ENCODE assay signal across 10 cellular contexts in the genomic region with DNA sequence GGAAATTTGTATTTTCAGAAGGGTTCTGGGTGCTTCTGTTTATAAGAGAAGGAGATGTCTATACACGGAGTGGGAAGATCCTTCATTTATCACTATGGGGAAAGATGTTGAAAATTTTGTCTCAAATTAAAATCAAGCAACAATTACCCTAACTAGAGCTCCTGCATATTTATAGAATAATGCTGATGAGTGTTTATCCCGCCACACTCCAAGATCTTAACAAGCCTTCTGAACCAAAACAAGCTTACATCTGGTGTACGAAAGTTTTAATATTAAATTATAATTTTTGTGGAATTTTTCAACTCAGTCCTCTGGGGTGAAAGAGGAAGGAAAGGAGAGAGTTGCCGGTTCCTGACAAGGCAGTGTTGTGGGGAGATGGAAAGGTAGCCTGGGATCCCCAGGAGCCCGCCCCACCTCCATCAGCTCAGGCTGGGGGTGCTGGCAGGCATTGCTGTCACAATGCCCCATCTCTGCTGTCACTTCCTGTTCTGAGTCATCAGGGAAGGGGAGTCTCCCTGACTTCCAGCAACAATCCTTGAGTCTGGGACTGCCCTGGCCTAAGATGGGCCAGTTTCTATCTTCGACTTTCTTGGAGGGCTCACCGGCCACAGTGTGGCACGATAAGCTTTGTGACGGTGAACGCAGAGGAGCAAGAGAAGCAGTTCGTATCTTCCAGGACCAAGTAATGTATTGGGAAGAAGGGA.
A peak's percentile ranks its signal among the peaks of the same experiment; 100 is the strongest.
DNase-seq lines count a peak whose midpoint lies in the region; ATAC-seq and TF ChIP-seq lines count a peak whose summit lies in the region.
"Had no signal": no experiment of that assay in that cellular context is flagged by ENCODE, and none has a peak within 500 bp of the region (broad histone marks: within the 10 kb centered on the region; RNA-seq: fewer than 3 reads in every experiment).

No MANE protein-coding gene starts in this region.

- peak overlapping the region; percentile 20 for H3K27ac ChIP-seq in parathyroid adenoma

- H3K9ac ChIP-seq in parathyroid adenoma = no peak overlapping the region

- no peak for ATAC-seq in GM21619 (IDR thresholded peaks at IDR 0.05; ENCODE audit: unreplicated experiment)
- ATAC-seq: activated CD8-positive, alpha-beta memory T cell treated with anti-CD3 and anti-CD28 coated beads, Interleukin-2, amount 10 ng/mL, durations not matched to agents 7 days and 5 days had no signal

- peak; percentile 68 for DNase-seq in ELR (ENCODE audit: low read depth)
- peak; percentile 47 for DNase-seq in fibroblast of the aortic adventitia (ENCODE audit: low read depth)
- no peak for DNase-seq in SK-N-DZ (ENCODE audit: low spot score)
- DNase-seq in NCI-H1105 treated with DMSO at 0.1 percent for 48 hours (lab: John Stamatoyannopoulos, UW) = no peak
- DNase-seq in DMS114 treated with DMSO at 0.1 percent for 48 hours (lab: John Stamatoyannopoulos, UW; ENCODE audit: unreplicated experiment) = no peak
- DNase-seq: activated CD8-positive, alpha-beta memory T cell treated with anti-CD3 and anti-CD28 coated beads, Interleukin-2, amount 10 ng/mL, durations not matched to agents 7 days and 5 days; NCI-H446 had no signal

- H3K9me3 ChIP-seq in parathyroid adenoma (ENCODE audit: control insufficient read depth, low read length) = no peaks in the 10 kb centered on the region

- no peaks in the 10 kb centered on the region for H3K4me1 ChIP-seq in parathyroid adenoma

- H3K27me3 ChIP-seq in parathyroid adenoma (ENCODE audit: control insufficient read depth, insufficient read depth, low read length) = no peaks in the 10 kb centered on the region

- H3K4me3 ChIP-seq in fibroblast of the aortic adventitia (ENCODE audit: low read depth, low read length) (no peak overlapping the region), parathyroid adenoma (ENCODE audit: low read depth, low read length) (no peak overlapping the region)

- no peaks in the 10 kb centered on the region for H3K36me3 ChIP-seq in parathyroid adenoma (ENCODE audit: control insufficient read depth, insufficient read depth, low read length)

- no peak overlapping the region for H3K4me2 ChIP-seq in parathyroid adenoma (ENCODE audit: low read length)

- no peaks in the 10 kb centered on the region for H3K79me2 ChIP-seq in parathyroid adenoma

- H2AFZ ChIP-seq in parathyroid adenoma = no peak overlapping the region

- TF ChIP-seq CTCF in fibroblast of the aortic adventitia (IDR thresholded peaks at IDR 0.05; ENCODE audit: insufficient read depth, low read length) (no peak), parathyroid adenoma (IDR thresholded peaks at IDR 0.05) (no peak)

TF ChIP-seq in PFSK-1, 5 proteins besides CTCF, POLR2A, EP300 and RAD21:
- TF ChIP-seq TAF1 (IDR thresholded peaks at IDR 0.05; ENCODE audit: borderline replicate concordance, insufficient read depth, low read length) = no peak
- no peak for TF ChIP-seq POLR2AphosphoS5 (IDR thresholded peaks at IDR 0.05; ENCODE audit: low read depth, low read length)
- peak; percentile 37 for TF ChIP-seq FOXP2 (optimal IDR thresholded peaks at IDR 0.05; ENCODE audit: borderline replicate concordance, extremely low read depth, extremely low read length, insufficient read depth)
- no peak for TF ChIP-seq SIN3A (IDR thresholded peaks at IDR 0.05; ENCODE audit: borderline replicate concordance, insufficient read depth, low read length)

Comparison
In these comparisons a context has a peak if more than half of its experiments do, and no peak if none do; other contexts are left out.
1. DNase-seq: peak in ELR (single experiment) and fibroblast of the aortic adventitia (single experiment); none in SK-N-DZ (single experiment), NCI-H1105 treated with DMSO at 0.1 percent for 48 hours (single experiment) and DMS114 treated with DMSO at 0.1 percent for 48 hours (single experiment).